ENCODE assay signal across 8 cellular contexts in genomic region chr20:52047811-52048302, GRCh38.
DNase-seq lines count a peak whose midpoint lies in the region; TF ChIP-seq lines count a peak whose summit lies in the region.

No MANE protein-coding gene starts in this region.

- BruUV-seq in mammary epithelial cell (replicated peaks; lab: Mats Ljungman, UMichigan) (no TSS peak), MCF 10A (replicated peaks; lab: Mats Ljungman, UMichigan) (no TSS peak)

- H3K36me3 ChIP-seq in mammary epithelial cell (ENCODE audit: insufficient read depth, low read length) (no peaks in the 10 kb centered on the region), Karpas-422 (ENCODE audit: insufficient read depth, low read length) (no peaks in the 10 kb centered on the region)

- H2AFZ ChIP-seq in mammary epithelial cell (ENCODE audit: low read depth, low read length) (no peak overlapping the region), Karpas-422 (ENCODE audit: low read length) (no peak overlapping the region)

- H3K79me2 ChIP-seq in mammary epithelial cell (ENCODE audit: insufficient read depth, low read length) = no peaks in the 10 kb centered on the region
- H3K79me2 ChIP-seq in Karpas-422 (ENCODE audit: low read length) = no peaks in the 10 kb centered on the region

- H4K20me1 ChIP-seq in mammary epithelial cell (ENCODE audit: insufficient read depth, low read length) (no peaks in the 10 kb centered on the region), Karpas-422 (ENCODE audit: insufficient read depth, low read depth, low read length) (no peaks in the 10 kb centered on the region)

- TF ChIP-seq CTCF in mammary epithelial cell (conservative IDR thresholded peaks at IDR 0.05 in 1 of 2, IDR thresholded peaks at IDR 0.05 in 1 of 2; ENCODE audit: extremely low read depth in 1 of 2, insufficient read depth in 1 of 2, low read depth in 1 of 2, low read length in 2 of 2) = no peak
- TF ChIP-seq CTCF in MCF 10A (IDR thresholded peaks at IDR 0.05; ENCODE audit: unreplicated experiment) = no peak
- TF ChIP-seq CTCF in mesothelial cell of epicardium (IDR thresholded peaks at IDR 0.05; ENCODE audit: unreplicated experiment) = no peak
- no peak for TF ChIP-seq CTCF in type B pancreatic cell (conservative IDR thresholded peaks at IDR 0.05)

- in situ Hi-C loops in mammary epithelial cell (cut with MboI; ENCODE audit: low sequenced_read_pairs in 2 of 2) = no loop called here

- intact Hi-C loops in mammary epithelial cell (cut with micrococcal nuclease) = no loop called here
- intact Hi-C loops in MCF 10A (cut with micrococcal nuclease) = no loop called here

- H3K27me3 ChIP-seq in mammary epithelial cell (ENCODE audit: insufficient read depth, low read length) = no peaks in the 10 kb centered on the region
- H3K27me3 ChIP-seq in Karpas-422 (ENCODE audit: low read length) = no peaks in the 10 kb centered on the region

- H3K9ac ChIP-seq in mammary epithelial cell (ENCODE audit: insufficient read depth, low read length) = no peak overlapping the region
- no peak overlapping the region for H3K9ac ChIP-seq in Karpas-422 (ENCODE audit: low read length)

- no peak overlapping the region for H3K27ac ChIP-seq in mammary epithelial cell (ENCODE audit: insufficient read depth, low read depth, low read length)
- H3K27ac ChIP-seq in Karpas-422 (ENCODE audit: low read length) = no peak overlapping the region

- dilution Hi-C loops in mammary epithelial cell (cut with HindIII; ENCODE audit: low sequenced_read_pairs) = loop anchor here (5.0 kb wide), 1 partner anchor 96 kb away; no protein-coding TSS in a partner anchor

- H3K4me2 ChIP-seq in mammary epithelial cell (ENCODE audit: insufficient read depth, low read depth, low read length) = no peak overlapping the region
- H3K4me2 ChIP-seq in Karpas-422 (ENCODE audit: low read depth, low read length, poor library complexity, severe bottlenecking) = no peak overlapping the region

- CTCF ChIA-PET in mammary epithelial cell (lab: Charles Lee; ENCODE audit: low non-redundant PET) (no interaction called here), MCF 10A (lab: Yijun Ruan, JAX) (interaction anchor here (1.0 to 2.1 kb wide), 3 partner anchors 13 to 248 kb away, joined by 3 to 7 read pairs (median 5); no protein-coding TSS in a partner anchor)
- CTCF ChIA-PET in activated naive CD4-positive, alpha-beta T cell treated with anti-CD3 and anti-CD28 coated beads, Interleukin-2, amount 10 ng/mL, durations not matched to agents 7 days and 5 days (lab: Charles Lee) = no interaction called here

- H3K27ac Mint-ChIP-seq in MCF 10A (ENCODE audit: low read depth, unreplicated experiment) (no peak overlapping the region), mesothelial cell of epicardium (peak overlapping the region; percentile 9), type B pancreatic cell (no peak overlapping the region)
- H3K27ac Mint-ChIP-seq in activated naive CD4-positive, alpha-beta T cell treated with anti-CD3 and anti-CD28 coated beads, Interleukin-2, amount 10 ng/mL, durations not matched to agents 7 days and 5 days = no peak overlapping the region

- no peaks in the 10 kb centered on the region for H3K9me2 ChIP-seq in Karpas-422 (replicated peaks; ENCODE audit: insufficient read depth, low read length)

- H3K27me3 Mint-ChIP-seq in MCF 10A (ENCODE audit: insufficient read depth, unreplicated experiment) (no peaks in the 10 kb centered on the region), mesothelial cell of epicardium (ENCODE audit: low read depth) (no peaks in the 10 kb centered on the region), type B pancreatic cell (peaks cover 11% of the 10 kb centered on the region)
- peaks cover 19% of the 10 kb centered on the region for H3K27me3 Mint-ChIP-seq in activated naive CD4-positive, alpha-beta T cell treated with anti-CD3 and anti-CD28 coated beads, Interleukin-2, amount 10 ng/mL, durations not matched to agents 7 days and 5 days

- POLR2A ChIA-PET in MCF 10A (lab: Yijun Ruan, JAX) = no interaction called here

- H3K9me3 ChIP-seq in mammary epithelial cell (replicated peaks; ENCODE audit: insufficient read depth, low read length) (no peaks in the 10 kb centered on the region), Karpas-422 (ENCODE audit: low read length) (no peaks in the 10 kb centered on the region)

- 87% methylated on average over 9 of the region's 14 CpGs for WGBS in mammary epithelial cell (ENCODE audit: low coverage, missing lambda C conversion rate)

- H3K4me3 ChIP-seq in mammary epithelial cell (replicated peaks in 1 of 3; ENCODE audit: insufficient read depth in 1 of 3, low read depth in 2 of 3, low read length in 3 of 3) = no peak overlapping the region
- no peak overlapping the region for H3K4me3 ChIP-seq in Karpas-422 (ENCODE audit: low read length)

- H3K4me3 Mint-ChIP-seq in MCF 10A (ENCODE audit: unreplicated experiment) = no peak overlapping the region
- H3K4me3 Mint-ChIP-seq in activated naive CD4-positive, alpha-beta T cell treated with anti-CD3 and anti-CD28 coated beads, Interleukin-2, amount 10 ng/mL, durations not matched to agents 7 days and 5 days = no peak overlapping the region
- peak overlapping the region; percentile 40 for H3K4me3 Mint-ChIP-seq in mesothelial cell of epicardium
- peak overlapping the region; percentile 37 for H3K4me3 Mint-ChIP-seq in type B pancreatic cell

- no peaks in the 10 kb centered on the region for H3K9me3 Mint-ChIP-seq in MCF 10A (ENCODE audit: unreplicated experiment)
- no peaks in the 10 kb centered on the region for H3K9me3 Mint-ChIP-seq in activated naive CD4-positive, alpha-beta T cell treated with anti-CD3 and anti-CD28 coated beads, Interleukin-2, amount 10 ng/mL, durations not matched to agents 7 days and 5 days
- H3K9me3 Mint-ChIP-seq in mesothelial cell of epicardium = no peaks in the 10 kb centered on the region
- H3K9me3 Mint-ChIP-seq in type B pancreatic cell = no peaks in the 10 kb centered on the region

- peaks cover 5% of the 10 kb centered on the region for H3K4me1 Mint-ChIP-seq in MCF 10A (ENCODE audit: insufficient read depth, unreplicated experiment)
- H3K4me1 Mint-ChIP-seq in activated naive CD4-positive, alpha-beta T cell treated with anti-CD3 and anti-CD28 coated beads, Interleukin-2, amount 10 ng/mL, durations not matched to agents 7 days and 5 days = peaks cover 12% of the 10 kb centered on the region
- peaks cover 21% of the 10 kb centered on the region for H3K4me1 Mint-ChIP-seq in mesothelial cell of epicardium
- H3K4me1 Mint-ChIP-seq in type B pancreatic cell (ENCODE audit: unreplicated experiment) = peaks cover 16% of the 10 kb centered on the region

- H3K36me3 Mint-ChIP-seq in MCF 10A (ENCODE audit: insufficient read depth, unreplicated experiment) = no peaks in the 10 kb centered on the region
- no peaks in the 10 kb centered on the region for H3K36me3 Mint-ChIP-seq in activated naive CD4-positive, alpha-beta T cell treated with anti-CD3 and anti-CD28 coated beads, Interleukin-2, amount 10 ng/mL, durations not matched to agents 7 days and 5 days
- no peaks in the 10 kb centered on the region for H3K36me3 Mint-ChIP-seq in mesothelial cell of epicardium
- H3K36me3 Mint-ChIP-seq in type B pancreatic cell = no peaks in the 10 kb centered on the region

- DNase-seq in mammary epithelial cell = peak; percentile 33
- DNase-seq in MCF 10A (ENCODE audit: unreplicated experiment) = no peak
- DNase-seq in activated naive CD4-positive, alpha-beta T cell treated with anti-CD3 and anti-CD28 coated beads, Interleukin-2, amount 10 ng/mL, durations not matched to agents 7 days and 5 days = peak; percentile 24
- no peak for DNase-seq in mesothelial cell of epicardium (ENCODE audit: low spot score in 2 of 2, unreplicated experiment in 2 of 2)
- DNase-seq in type B pancreatic cell (ENCODE audit: extremely low spot score, unreplicated experiment) = no peak
- no peak for DNase-seq in Karpas-422
- no peak for DNase-seq in effector CD8-positive, alpha-beta T cell (lab: John Stamatoyannopoulos, UW)
- DNase-seq in SKM-1 (lab: John Stamatoyannopoulos, UW; ENCODE audit: unreplicated experiment) = no peak

- H3K4me1 ChIP-seq in mammary epithelial cell (ENCODE audit: insufficient read depth, low read length) (no peaks in the 10 kb centered on the region), Karpas-422 (ENCODE audit: low read length) (peaks cover 3% of the 10 kb centered on the region; the same call in 1 of the 2 replicates)

Comparison
In these comparisons a context has a peak if more than half of its experiments do, and no peak if none do; other contexts are left out.
1. DNase-seq: peak in mammary epithelial cell (single experiment) and activated naive CD4-positive, alpha-beta T cell treated with anti-CD3 and anti-CD28 coated beads, Interleukin-2, amount 10 ng/mL, durations not matched to agents 7 days and 5 days (single experiment); none in MCF 10A (single experiment), mesothelial cell of epicardium (0 of 2), type B pancreatic cell (single experiment), Karpas-422 (single experiment), effector CD8-positive, alpha-beta T cell (single experiment) and SKM-1 (single experiment).
2. H3K4me3 Mint-ChIP-seq: peak in mesothelial cell of epicardium (single experiment) and type B pancreatic cell (single experiment); none in MCF 10A (single experiment) and activated naive CD4-positive, alpha-beta T cell treated with anti-CD3 and anti-CD28 coated beads, Interleukin-2, amount 10 ng/mL, durations not matched to agents 7 days and 5 days (single experiment).